ENCODE assay signal across 8 cellular contexts in genomic region chr10:28677889-28678686, GRCh38. TPM values are rescaled to one million over a fixed set of nuclear protein-coding genes. Genes with fewer than 3 reads are reported as not detected.
DNase-seq lines count a peak whose midpoint lies in the region; ATAC-seq and TF ChIP-seq lines count a peak whose summit lies in the region.

No MANE protein-coding gene starts in this region.

- peak overlapping the region; percentile 87 for H3K4me3 ChIP-seq in A673 (ENCODE audit: low read depth, low read length, poor library complexity, severe bottlenecking)
- H3K4me3 ChIP-seq in RWPE2 (ENCODE audit: severe bottlenecking): peak overlapping the region; percentile 56
- H3K4me3 ChIP-seq in spleen: peak overlapping the region; percentile 48 to 87 (median 76)

- peaks cover 6% of the 10 kb centered on the region for H3K36me3 Mint-ChIP-seq in brain

- peak overlapping the region; percentile 87 for H3K27ac ChIP-seq in A673 (ENCODE audit: low read depth, low read length, poor library complexity, severe bottlenecking)
- no peak overlapping the region for H3K27ac ChIP-seq in RWPE2 (ENCODE audit: poor library complexity, severe bottlenecking)
- H3K27ac ChIP-seq in spleen: peak overlapping the region in 7 of 8 donors; percentile 66 to 83 (median 76)

- CTCF ChIA-PET in A673 (lab: Charles Lee): interaction anchor here (0.5 to 1.2 kb wide), 6 partner anchors 14 to 903 kb away, joined by 3 to 5 read pairs (median 3); no protein-coding TSS in a partner anchor

- H3K4me1 Mint-ChIP-seq in brain: peaks cover 43% of the 10 kb centered on the region

- DNase-seq in A673 (ENCODE audit: low spot score): peak; percentile 48
- no peak for DNase-seq in RWPE2 (ENCODE audit: low spot score)
- DNase-seq in islet precursor cell: peak; percentile 55
- peak; percentile 88 for DNase-seq in spleen
- DNase-seq in NCI-H2196 treated with DMSO at 0.1 percent for 48 hours (lab: John Stamatoyannopoulos, UW; ENCODE audit: unreplicated experiment): no peak

- TF ChIP-seq CTCF in A673 (conservative IDR thresholded peaks at IDR 0.05; ENCODE audit: low read depth, low read length) (no peak), RWPE2 (IDR thresholded peaks at IDR 0.05; ENCODE audit: poor library complexity, severe bottlenecking) (no peak), brain (conservative IDR thresholded peaks at IDR 0.05) (no peak), spleen (IDR thresholded peaks at IDR 0.05 in 8 of 11, conservative IDR thresholded peaks at IDR 0.05 in 3 of 11) (no peak)

- peaks cover 18% of the 10 kb centered on the region for H3K4me1 ChIP-seq in A673 (ENCODE audit: insufficient read depth, low read length, poor library complexity, severe bottlenecking)
- no peaks in the 10 kb centered on the region for H3K4me1 ChIP-seq in RWPE2 (ENCODE audit: insufficient read depth, poor library complexity, severe bottlenecking)
- peaks cover 0 to 48% (median 39%) of the 10 kb centered on the region in 6 donors for H3K4me1 ChIP-seq in spleen

- 2 to 6% (median 3%) methylated on average over 16 to 53 of the region's 53 CpGs for WGBS in spleen, 5 donors

- H3K27me3 ChIP-seq in A673 (replicated peaks; ENCODE audit: insufficient read depth, low read depth, low read length, poor library complexity) (no peaks in the 10 kb centered on the region), RWPE2 (ENCODE audit: insufficient read depth, poor library complexity, severe bottlenecking) (peaks cover 61% of the 10 kb centered on the region), spleen (replicated peaks in 1 of 7) (peaks cover 0 to 91% (median 48%) of the 10 kb centered on the region in 7 donors)

- H3K36me3 ChIP-seq in A673 (ENCODE audit: insufficient read depth, low read length, poor library complexity, severe bottlenecking): peaks cover 20% of the 10 kb centered on the region
- H3K36me3 ChIP-seq in RWPE2 (ENCODE audit: low read depth): no peaks in the 10 kb centered on the region
- H3K36me3 ChIP-seq in spleen: peaks cover 0 to 6% (median 0%) of the 10 kb centered on the region in 6 donors

- H3K9me3 Mint-ChIP-seq in brain: no peaks in the 10 kb centered on the region

- no peaks in the 10 kb centered on the region for H3K9me3 ChIP-seq in A673 (ENCODE audit: low read depth, low read length, poor library complexity, severe bottlenecking)
- no peaks in the 10 kb centered on the region for H3K9me3 ChIP-seq in RWPE2 (ENCODE audit: severe bottlenecking)
- no peaks in the 10 kb centered on the region for H3K9me3 ChIP-seq in spleen

- no peak for TF ChIP-seq POLR2A in spleen (IDR thresholded peaks at IDR 0.05)

- TSS peak; percentile 69 for BruUV-seq in A673 (replicated peaks; lab: Mats Ljungman, UMichigan)

- intact Hi-C loops in A673 (cut with micrococcal nuclease; ENCODE audit: unreplicated experiment) (loop anchor here (2.0 to 5.0 kb wide), 4 partner anchors 199 to 454 kb away; no protein-coding TSS in a partner anchor), spleen (cut with DNase I; ENCODE audit: low total_unique reads) (no loop called here)

- peak overlapping the region; percentile 89 to 96 (median 89) for H3K4me3 Mint-ChIP-seq in brain

- peak overlapping the region; percentile 51 to 94 (median 59) for H3K27ac Mint-ChIP-seq in brain

- peak; percentile 6 for ATAC-seq in GM21529 (IDR thresholded peaks at IDR 0.05; ENCODE audit: unreplicated experiment)
- no peak for ATAC-seq in RWPE2 (ENCODE audit: low read depth)
- ATAC-seq in GM19452 (IDR thresholded peaks at IDR 0.05; ENCODE audit: unreplicated experiment): no peak

- POLR2A ChIA-PET in A673 (lab: Charles Lee; ENCODE audit: low non-redundant PET): no interaction called here

- H3K27me3 Mint-ChIP-seq in brain: peaks cover 80% of the 10 kb centered on the region

RNA-seq across cellular contexts. Expression of gene BAMBI, which starts 0.8 kb away (rescaled TPM):
- total RNA-seq in A673 (2021) (24.8 and 31.9 TPM in 2 replicates), spleen (10 to 100 TPM; 10.6 to 38.0 (median 19.7) TPM)
- polyA plus RNA-seq in brain (ENCODE audit: insufficient read depth, low read depth, low replicate concordance) (71.5 TPM), spleen (1 to 10 TPM; 3.9 to 7.4 (median 4.9) TPM)

Comparison
In these comparisons a context has a peak if more than half of its experiments do, and no peak if none do; other contexts are left out.
1. DNase-seq: peak in A673 (single experiment), islet precursor cell (single experiment) and spleen (single experiment); none in RWPE2 (single experiment) and NCI-H2196 treated with DMSO at 0.1 percent for 48 hours (single experiment).
2. Peak in every context shown above with its lines, with median percentiles within 50 percentile points of each other: H3K4me3 ChIP-seq.